In the genomic region with DNA sequence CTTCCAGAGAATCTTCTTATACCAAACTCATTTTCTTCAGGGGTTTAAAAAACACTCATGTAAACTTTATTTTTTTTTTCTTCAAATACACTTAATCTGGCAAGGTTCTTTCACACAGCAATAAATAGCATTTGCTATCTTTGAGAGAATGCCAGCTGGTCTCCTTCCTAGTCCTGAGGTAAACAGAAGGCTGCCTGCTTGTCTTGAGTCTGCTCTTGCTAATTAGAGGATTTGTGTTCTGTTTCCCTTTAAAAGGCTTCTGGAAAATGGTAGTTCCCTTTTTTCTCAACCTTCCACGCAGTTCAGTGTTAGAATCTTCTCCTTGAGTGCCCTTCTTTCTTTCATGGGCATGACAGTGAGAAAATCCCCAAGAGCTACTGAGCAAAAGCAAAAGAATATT, we compare ENCODE assay signal across 11 cellular contexts.
DNase-seq lines count a peak whose midpoint lies in the region.
"Had no signal": no experiment of that assay in that cellular context is flagged by ENCODE, and none has a peak within 500 bp of the region (broad histone marks: within the 10 kb centered on the region; RNA-seq: fewer than 3 reads in every experiment).

No MANE protein-coding gene starts in this region.

- H3K4ac ChIP-seq in neuronal stem cell (ENCODE audit: low read length) = no peak overlapping the region

- H2AK5ac ChIP-seq in neuronal stem cell (ENCODE audit: low read depth, low read length) = no peak overlapping the region

- no peaks in the 10 kb centered on the region for H3K4me1 Mint-ChIP-seq in CD8-positive, alpha-beta memory T cell
- H3K4me1 Mint-ChIP-seq: activated CD4-positive, alpha-beta T cell treated with anti-CD3 and anti-CD28 coated beads, Interleukin-2, amount 10 ng/mL, durations not matched to agents 7 days and 5 days; natural killer cell had no signal

- no peak overlapping the region for H3K14ac ChIP-seq in neuronal stem cell (ENCODE audit: low read length)

- no peaks in the 10 kb centered on the region for H3K27me3 ChIP-seq in neuronal stem cell (ENCODE audit: control insufficient read depth in 3 of 3, insufficient read depth in 3 of 3, low read depth in 1 of 3, low read length in 3 of 3)
- H3K27me3 ChIP-seq in CD8-positive, alpha-beta memory T cell (ENCODE audit: insufficient read depth, low read length, poor library complexity, severe bottlenecking) = no peaks in the 10 kb centered on the region

- CTCF ChIA-PET in CD8-positive, alpha-beta memory T cell (lab: Charles Lee) = no interaction called here

- no peaks in the 10 kb centered on the region for H3K27me3 Mint-ChIP-seq in CD8-positive, alpha-beta memory T cell

- no peak overlapping the region for H2BK12ac ChIP-seq in neuronal stem cell (ENCODE audit: low read length)

- no peak overlapping the region for H4K8ac ChIP-seq in neuronal stem cell (ENCODE audit: low read depth, low read length)

- H4K91ac ChIP-seq in neuronal stem cell (ENCODE audit: low read depth, low read length, poor library complexity) = no peak overlapping the region

- peak overlapping the region; percentile 59 for H2AFZ ChIP-seq in neuronal stem cell (ENCODE audit: low read length)

- no CpG with 5 or more reads among the region's 1 CpG for WGBS in neuronal stem cell (ENCODE audit: extremely low coverage in 2 of 2, insufficient read length in 2 of 2, insufficient replicate concordance in 1 of 2), 2 donors

- H3K4me1 ChIP-seq in neuronal stem cell (ENCODE audit: control insufficient read depth in 2 of 2, insufficient read depth in 1 of 2, low read depth in 1 of 2, low read length in 2 of 2) = peaks cover 7 to 8% of the 10 kb centered on the region in 2 donors
- H3K4me1 ChIP-seq in CD8-positive, alpha-beta memory T cell (ENCODE audit: insufficient read depth, low read length) = no peaks in the 10 kb centered on the region

- no peaks in the 10 kb centered on the region for H3K79me1 ChIP-seq in neuronal stem cell (ENCODE audit: low read depth, low read length)

- no peaks in the 10 kb centered on the region for H3K9me3 Mint-ChIP-seq in CD8-positive, alpha-beta memory T cell
- H3K9me3 Mint-ChIP-seq: activated CD4-positive, alpha-beta T cell treated with anti-CD3 and anti-CD28 coated beads, Interleukin-2, amount 10 ng/mL, durations not matched to agents 7 days and 5 days had no signal

- H2BK120ac ChIP-seq in neuronal stem cell (ENCODE audit: low read depth, low read length) = no peak overlapping the region

- no peak overlapping the region for H3K23ac ChIP-seq in neuronal stem cell (ENCODE audit: low read depth, low read length, poor library complexity)

- DNase-seq in AG20443 (ENCODE audit: low spot score) (peak; percentile 9), NCI-H82 treated with DMSO at 0.1 percent for 48 hours (lab: John Stamatoyannopoulos, UW; ENCODE audit: unreplicated experiment) (peak; percentile 53), fibroblast of gingiva (ENCODE audit: low read depth) (peak; percentile 64), neuronal stem cell (ENCODE audit: low spot score) (peak; percentile 12), HuH-7.5 (ENCODE audit: low spot score) (no peak), EL (no peak)
- no peak for DNase-seq in CD8-positive, alpha-beta memory T cell
- DNase-seq in activated CD4-positive, CD25-positive, alpha-beta regulatory T cell treated with anti-CD3 and anti-CD28 coated beads, Interleukin-2, amount 50 U/mL, for 72 hours = no peak
- DNase-seq: activated CD4-positive, alpha-beta T cell treated with anti-CD3 and anti-CD28 coated beads, Interleukin-2, amount 10 ng/mL, durations not matched to agents 7 days and 5 days; natural killer cell; NCI-H510A had no signal

- no peak overlapping the region for H3K4me3 Mint-ChIP-seq in CD8-positive, alpha-beta memory T cell
- H3K4me3 Mint-ChIP-seq: activated CD4-positive, alpha-beta T cell treated with anti-CD3 and anti-CD28 coated beads, Interleukin-2, amount 10 ng/mL, durations not matched to agents 7 days and 5 days; natural killer cell had no signal

- H3K9me3 ChIP-seq in neuronal stem cell (replicated peaks in 1 of 2; ENCODE audit: control insufficient read depth in 2 of 2, insufficient read depth in 1 of 2, low read depth in 1 of 2, low read length in 2 of 2) = no peaks in the 10 kb centered on the region
- H3K9me3 ChIP-seq in CD8-positive, alpha-beta memory T cell (ENCODE audit: low read length) = no peaks in the 10 kb centered on the region

- no peaks in the 10 kb centered on the region for H3K36me3 Mint-ChIP-seq in CD8-positive, alpha-beta memory T cell
- H3K36me3 Mint-ChIP-seq: natural killer cell had no signal

- no peaks in the 10 kb centered on the region for H3K36me3 ChIP-seq in neuronal stem cell (replicated peaks in 1 of 2; ENCODE audit: control insufficient read depth in 2 of 2, insufficient read depth in 2 of 2, low read length in 2 of 2)
- H3K36me3 ChIP-seq in CD8-positive, alpha-beta memory T cell (ENCODE audit: insufficient read depth, low read length) = no peaks in the 10 kb centered on the region

- H3K27ac Mint-ChIP-seq in CD8-positive, alpha-beta memory T cell = no peak overlapping the region
- H3K27ac Mint-ChIP-seq: activated CD4-positive, alpha-beta T cell treated with anti-CD3 and anti-CD28 coated beads, Interleukin-2, amount 10 ng/mL, durations not matched to agents 7 days and 5 days; natural killer cell had no signal

- no peak overlapping the region for H3K27ac ChIP-seq in neuronal stem cell (replicated peaks; ENCODE audit: low read length)
- H3K27ac ChIP-seq in CD8-positive, alpha-beta memory T cell (ENCODE audit: low read depth, low read length) = no peak overlapping the region

- POLR2A ChIA-PET in CD8-positive, alpha-beta memory T cell (lab: Charles Lee) = no interaction called here

- no peak overlapping the region for H2BK5ac ChIP-seq in neuronal stem cell (ENCODE audit: low read length)

- H3K4me2 ChIP-seq in neuronal stem cell (ENCODE audit: insufficient read depth, low read length, poor library complexity, severe bottlenecking) = no peak overlapping the region

- no peak overlapping the region for H3K18ac ChIP-seq in neuronal stem cell (ENCODE audit: low read length)

- H3K9ac ChIP-seq in neuronal stem cell (ENCODE audit: low read depth, low read length, poor library complexity) = no peak overlapping the region

- H3K4me3 ChIP-seq in neuronal stem cell (ENCODE audit: low read length in 2 of 2) = no peak overlapping the region
- H3K4me3 ChIP-seq in CD8-positive, alpha-beta memory T cell (ENCODE audit: low read length) = no peak overlapping the region

- no peak overlapping the region for H2BK15ac ChIP-seq in neuronal stem cell (ENCODE audit: low read length)

Comparison
In these comparisons a context has a peak if more than half of its experiments do, and no peak if none do; other contexts are left out.
1. DNase-seq: peak in AG20443 (single experiment), NCI-H82 treated with DMSO at 0.1 percent for 48 hours (single experiment), fibroblast of gingiva (single experiment) and neuronal stem cell (single experiment); none in HuH-7.5 (single experiment), EL (single experiment), CD8-positive, alpha-beta memory T cell (0 of 5) and activated CD4-positive, CD25-positive, alpha-beta regulatory T cell treated with anti-CD3 and anti-CD28 coated beads, Interleukin-2, amount 50 U/mL, for 72 hours (single experiment).